8 cellular contexts compared by ENCODE assay signal in the genomic region with DNA sequence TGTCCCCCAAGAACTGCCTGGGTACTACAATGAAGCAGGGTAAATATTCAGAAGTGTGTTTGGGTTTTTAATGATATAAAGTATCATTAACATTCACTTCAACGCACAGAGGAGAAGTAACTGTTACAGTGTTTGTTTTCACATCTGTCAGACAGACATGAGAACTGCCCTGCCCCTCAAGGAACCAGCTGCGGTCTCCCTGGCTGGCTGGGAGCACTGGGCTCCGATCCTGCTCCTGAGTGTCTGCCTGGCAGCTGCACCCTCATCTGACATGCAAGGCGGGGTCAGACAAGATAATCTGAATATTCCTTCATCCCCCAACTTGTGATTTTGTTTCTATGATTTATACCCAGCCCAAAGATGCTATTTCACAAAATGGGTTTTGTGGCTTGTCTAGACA.
DNase-seq lines count a peak whose midpoint lies in the region; TF ChIP-seq lines count a peak whose summit lies in the region.

No MANE protein-coding gene starts in this region.

- no peak overlapping the region for H3K4me3 ChIP-seq in DOHH2 (ENCODE audit: low read length)
- H3K4me3 ChIP-seq in esophagus muscularis mucosa, result no peak overlapping the region

- H3F3A ChIP-seq in DOHH2 (ENCODE audit: control insufficient read depth, insufficient read depth), result peaks cover 17% of the 10 kb centered on the region

- no peak for TF ChIP-seq EP300 in esophagus muscularis mucosa (IDR thresholded peaks at IDR 0.05)

- TF ChIP-seq POLR2A in esophagus muscularis mucosa (IDR thresholded peaks at IDR 0.05; ENCODE audit: low read depth), result no peak

- peak overlapping the region; percentile 70 for H3K4me2 ChIP-seq in DOHH2 (ENCODE audit: low read length)

- H3K27me3 ChIP-seq in DOHH2 (ENCODE audit: control insufficient read depth, low read length), result no peaks in the 10 kb centered on the region
- no peaks in the 10 kb centered on the region for H3K27me3 ChIP-seq in esophagus muscularis mucosa

- no peaks in the 10 kb centered on the region for H4K20me1 ChIP-seq in DOHH2 (ENCODE audit: control insufficient read depth, insufficient read depth, low read depth, low read length)

- 56% methylated on average over 4 of the region's 4 CpGs for WGBS in esophagus muscularis mucosa

- peaks cover 14% of the 10 kb centered on the region for H3K79me2 ChIP-seq in DOHH2 (ENCODE audit: control insufficient read depth, low read length)

- intact Hi-C loops in esophagus muscularis mucosa (cut with DNase I) (loop anchor here (10.0 kb wide), 1 partner anchor 52 kb away; no protein-coding TSS in a partner anchor), posterior vena cava (cut with DNase I) (loop anchor here (5.0 kb wide), 2 partner anchors 55 to 150 kb away; no protein-coding TSS in a partner anchor)

- H3K4me1 ChIP-seq in DOHH2 (ENCODE audit: control insufficient read depth, low read length), result peaks cover 69% of the 10 kb centered on the region
- peaks cover 38 to 64% (median 54%) of the 10 kb centered on the region in 4 donors for H3K4me1 ChIP-seq in esophagus muscularis mucosa

- H3K36me3 ChIP-seq in DOHH2 (ENCODE audit: control insufficient read depth, low read length), result peaks cover 28% of the 10 kb centered on the region
- no peaks in the 10 kb centered on the region for H3K36me3 ChIP-seq in esophagus muscularis mucosa

- TF ChIP-seq CTCF in DOHH2 (IDR thresholded peaks at IDR 0.05; ENCODE audit: low read depth, low read length, poor library complexity, severe bottlenecking) (no peak), esophagus muscularis mucosa (IDR thresholded peaks at IDR 0.05) (no peak)

- DNase-seq in NCI-H774 (lab: John Stamatoyannopoulos, UW), result peak; percentile 25
- DNase-seq in esophagus muscularis mucosa (ENCODE audit: extremely low spot score), result no peak
- peak; percentile 89 for DNase-seq in posterior vena cava (ENCODE audit: low spot score)
- DNase-seq in stimulated activated naive CD4-positive, alpha-beta T cell (lab: John Stamatoyannopoulos, UW), result no peak
- no peak for DNase-seq in activated effector memory CD4-positive, alpha-beta T cell treated with Interleukin-2 at 50 U/mL for 16 hours
- no peak for DNase-seq in stimulated activated CD4-positive, alpha-beta T cell treated with anti-CD3 and anti-CD28 coated beads, Interleukin-12 subunit alpha, Interleukin-12 subunit beta, amount 100 ng/mL, for 4 hours
- no peak for DNase-seq in NK-92 (lab: John Stamatoyannopoulos, UW; ENCODE audit: unreplicated experiment)

- H3K9me2 ChIP-seq in DOHH2 (replicated peaks; ENCODE audit: control insufficient read depth, low read length), result no peaks in the 10 kb centered on the region

- H3K9me3 ChIP-seq in DOHH2 (ENCODE audit: control insufficient read depth, insufficient read depth, low read length), result peaks cover 4% of the 10 kb centered on the region; the same call in 1 of the 2 replicates
- H3K9me3 ChIP-seq in esophagus muscularis mucosa, result no peaks in the 10 kb centered on the region

- H3K27ac ChIP-seq in DOHH2 (ENCODE audit: low read depth, low read length) (peak overlapping the region; percentile 74), esophagus muscularis mucosa (replicated peaks in 1 of 4) (peak overlapping the region; percentile 55 to 73 (median 70))

Comparison
In these comparisons a context has a peak if more than half of its experiments do, and no peak if none do; other contexts are left out.
1. DNase-seq: peak in NCI-H774 (single experiment) and posterior vena cava (single experiment); none in esophagus muscularis mucosa (single experiment), stimulated activated naive CD4-positive, alpha-beta T cell (0 of 6), activated effector memory CD4-positive, alpha-beta T cell treated with Interleukin-2 at 50 U/mL for 16 hours (single experiment), stimulated activated CD4-positive, alpha-beta T cell treated with anti-CD3 and anti-CD28 coated beads, Interleukin-12 subunit alpha, Interleukin-12 subunit beta, amount 100 ng/mL, for 4 hours (single experiment) and NK-92 (single experiment).